11 cellular contexts compared by ENCODE assay signal in genomic region chr1:193540511-193540910, GRCh38.
DNase-seq lines count a peak whose midpoint lies in the region; ATAC-seq and TF ChIP-seq lines count a peak whose summit lies in the region.
"Had no signal": no experiment of that assay in that cellular context is flagged by ENCODE, and none has a peak within 500 bp of the region (broad histone marks: within the 10 kb centered on the region; RNA-seq: fewer than 3 reads in every experiment).

No MANE protein-coding gene starts in this region.

- peaks cover 35 to 49% of the 10 kb centered on the region in 2 donors for H3K4me1 Mint-ChIP-seq in effector memory CD8-positive, alpha-beta T cell (ENCODE audit: low read depth in 2 of 2)
- H3K4me1 Mint-ChIP-seq in nephron progenitor cell: peaks cover 7% of the 10 kb centered on the region

- peak; percentile 0 for ATAC-seq in GM18519 (IDR thresholded peaks at IDR 0.05; ENCODE audit: low FRiP score, unreplicated experiment)
- peak; percentile 0 for ATAC-seq in GM21529 (IDR thresholded peaks at IDR 0.05; ENCODE audit: unreplicated experiment)
- peak; percentile 1 for ATAC-seq in HG03520 (IDR thresholded peaks at IDR 0.05; ENCODE audit: unreplicated experiment)
- ATAC-seq in effector memory CD8-positive, alpha-beta T cell (replicated peaks): peak; percentile 49
- ATAC-seq: gastrocnemius medialis had no signal

- peak overlapping the region; percentile 75 to 93 for H3K27ac Mint-ChIP-seq in effector memory CD8-positive, alpha-beta T cell
- no peak overlapping the region for H3K27ac Mint-ChIP-seq in nephron progenitor cell

- H3K9me3 ChIP-seq in SJCRH30 (replicated peaks): no peaks in the 10 kb centered on the region
- H3K9me3 ChIP-seq: gastrocnemius medialis, testis had no signal

- peaks cover 18% of the 10 kb centered on the region for H3K4me1 ChIP-seq in SJCRH30
- H3K4me1 ChIP-seq: gastrocnemius medialis, testis had no signal

- DNase-seq in effector memory CD8-positive, alpha-beta T cell: no peak
- DNase-seq in SKM-1 treated with dmso at 0.1 percent for 144 hours (lab: John Stamatoyannopoulos, UW; ENCODE audit: unreplicated experiment) (no peak), HUDEP-2 (lab: John Stamatoyannopoulos, UW; ENCODE audit: unreplicated experiment in 76 of 76) (no peak), SJCRH30 (no peak), nephron progenitor cell (no peak)
- DNase-seq: gastrocnemius medialis, NCI-H526 treated with DMSO at 0.1 percent for 48 hours, testis had no signal

- no peak for TF ChIP-seq CTCF in nephron progenitor cell (IDR thresholded peaks at IDR 0.05)

- H3K27ac ChIP-seq in SJCRH30: no peak overlapping the region
- H3K27ac ChIP-seq: gastrocnemius medialis, testis had no signal

- H3K4me3 Mint-ChIP-seq in effector memory CD8-positive, alpha-beta T cell: peak overlapping the region; percentile 55 to 69
- no peak overlapping the region for H3K4me3 Mint-ChIP-seq in nephron progenitor cell

- H3K27me3 Mint-ChIP-seq in effector memory CD8-positive, alpha-beta T cell: no peaks in the 10 kb centered on the region
- no peaks in the 10 kb centered on the region for H3K27me3 Mint-ChIP-seq in nephron progenitor cell (ENCODE audit: low read depth, poor library complexity)

- H3K36me3 ChIP-seq in SJCRH30: no peaks in the 10 kb centered on the region
- H3K36me3 ChIP-seq: gastrocnemius medialis had no signal

- H3K9me3 Mint-ChIP-seq in effector memory CD8-positive, alpha-beta T cell: peaks cover 0 to under 1% of the 10 kb centered on the region in 2 donors
- H3K9me3 Mint-ChIP-seq in nephron progenitor cell: no peaks in the 10 kb centered on the region

- no peaks in the 10 kb centered on the region for H3K27me3 ChIP-seq in SJCRH30
- H3K27me3 ChIP-seq: gastrocnemius medialis, testis had no signal

- H3K4me3 ChIP-seq in SJCRH30: no peak overlapping the region
- H3K4me3 ChIP-seq: gastrocnemius medialis, testis had no signal

- H3K36me3 Mint-ChIP-seq in effector memory CD8-positive, alpha-beta T cell (ENCODE audit: insufficient read depth): peaks cover 1% of the 10 kb centered on the region
- H3K36me3 Mint-ChIP-seq in nephron progenitor cell (ENCODE audit: low read depth): no peaks in the 10 kb centered on the region
